In the genomic region with DNA sequence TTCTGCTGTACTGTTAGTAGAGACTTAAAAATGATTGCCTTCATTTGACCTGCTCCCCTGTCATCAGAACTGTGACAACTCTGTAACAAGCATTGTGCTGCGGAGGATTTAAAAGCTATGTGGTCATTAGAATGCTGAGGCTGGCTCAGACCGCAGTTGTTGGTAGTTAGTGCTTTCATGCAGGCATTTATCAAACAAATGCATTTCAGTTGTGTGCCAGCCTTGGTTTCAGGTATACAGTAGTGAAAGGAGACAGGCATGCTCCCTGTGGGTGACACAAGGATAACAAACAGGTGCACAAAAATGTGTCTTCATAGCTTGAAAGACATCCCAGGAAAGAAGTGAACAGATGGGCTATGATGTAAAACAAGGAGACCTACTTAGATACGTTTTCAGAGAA, we compare ENCODE assay signal across 1 cellular context.
TF ChIP-seq lines count a peak whose summit lies in the region.

No MANE protein-coding gene starts in this region.

TF ChIP-seq in H1, 55 proteins besides CTCF, POLR2A, EP300 and RAD21:
- no peak for TF ChIP-seq ATF3 (IDR thresholded peaks at IDR 0.05; ENCODE audit: insufficient read depth, low read depth, low read length)
- TF ChIP-seq BACH1 (IDR thresholded peaks at IDR 0.05; ENCODE audit: low read length), result no peak
- no peak for TF ChIP-seq ZNF274 (IDR thresholded peaks at IDR 0.05; ENCODE audit: borderline replicate concordance, extremely low read depth, low read length)
- TF ChIP-seq SP4 (IDR thresholded peaks at IDR 0.05; ENCODE audit: low read length), result no peak
- no peak for TF ChIP-seq NRF1 (IDR thresholded peaks at IDR 0.05; ENCODE audit: low read depth, low read length)
- TF ChIP-seq SAP30 (IDR thresholded peaks at IDR 0.05; ENCODE audit: insufficient read depth, insufficient replicate concordance, low read length), result no peak
- no peak for TF ChIP-seq HDAC2 (IDR thresholded peaks at IDR 0.05; ENCODE audit: borderline replicate concordance in 1 of 2, low read depth in 2 of 2, low read length in 2 of 2)
- TF ChIP-seq BRCA1 (IDR thresholded peaks at IDR 0.05; ENCODE audit: low read depth, low read length), result no peak
- TF ChIP-seq POLR2AphosphoS5 (IDR thresholded peaks at IDR 0.05; ENCODE audit: low read depth, low read length), result no peak
